ENCODE assay signal across 1 cellular context in genomic region chr1:217418241-217418840, GRCh38.
TF ChIP-seq lines count a peak whose summit lies in the region.

No MANE protein-coding gene starts in this region.

TF ChIP-seq in GM23338, 12 proteins besides CTCF, POLR2A, EP300 and RAD21 (continued from another document):
- TF ChIP-seq REST (IDR thresholded peaks at IDR 0.05; ENCODE audit: unreplicated experiment) (no peak), ZNF462 (CRISPR knock-in tag; IDR thresholded peaks at IDR 0.05) (no peak)
